ENCODE assay signal across 8 cellular contexts in the genomic region with DNA sequence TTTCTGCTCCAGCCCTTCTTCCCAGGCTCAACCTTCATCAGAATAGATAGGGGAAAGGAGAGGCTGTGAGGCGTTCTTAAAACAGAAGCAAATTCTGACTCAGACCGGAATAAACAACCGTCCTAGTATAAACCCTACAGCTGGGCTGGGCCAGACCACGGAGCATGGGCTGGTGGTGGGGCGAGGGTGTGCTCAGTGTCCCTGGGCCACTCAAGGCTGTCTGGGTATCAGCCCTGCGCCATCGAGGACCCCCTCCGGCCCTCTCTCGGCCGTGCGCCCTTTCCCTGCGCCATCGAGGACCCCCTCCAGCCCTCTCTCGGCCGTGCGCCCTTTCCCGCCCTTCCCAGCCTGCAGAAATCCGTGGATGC. TPM values are rescaled to one million over a fixed set of nuclear protein-coding genes. Genes with fewer than 3 reads are reported as not detected.
DNase-seq lines count a peak whose midpoint lies in the region; ATAC-seq and TF ChIP-seq lines count a peak whose summit lies in the region.

No MANE protein-coding gene starts in this region.

- H3K4me2 ChIP-seq in MM.1S (ENCODE audit: low read depth, low read length): no peak overlapping the region

- H3K9me3 ChIP-seq in iPS-18a (ENCODE audit: control insufficient read depth, low read depth, low read length) (no peaks in the 10 kb centered on the region), MM.1S (replicated peaks; ENCODE audit: insufficient read depth, low read length) (no peaks in the 10 kb centered on the region)

- no peaks in the 10 kb centered on the region for H3F3A ChIP-seq in MM.1S (ENCODE audit: insufficient read depth, low read length)

- peak overlapping the region; percentile 79 for H3K4me3 ChIP-seq in iPS-18a (ENCODE audit: low read length)
- H3K4me3 ChIP-seq in MM.1S (ENCODE audit: low read length): no peak overlapping the region

- H3K27ac ChIP-seq in iPS-18a (ENCODE audit: low read length) (no peak overlapping the region), MM.1S (ENCODE audit: low read length) (no peak overlapping the region)

- ATAC-seq in activated naive CD4-positive, alpha-beta T cell treated with anti-CD3 and anti-CD28 coated beads, Interleukin-2, amount 50 U/mL, for 72 hours: peak; percentile 44 to 65
- peak; percentile 88 for ATAC-seq in activated T-helper 17 cell treated with anti-CD3 and anti-CD28 coated beads, Interleukin-2, amount 50 U/mL, for 72 hours (replicated peaks)

- H3K9ac ChIP-seq in iPS-18a (ENCODE audit: low read length) (peak overlapping the region; percentile 66), MM.1S (ENCODE audit: low read length) (no peak overlapping the region)

- peak overlapping the region; percentile 70 for H3K4me3 Mint-ChIP-seq in activated T-helper 17 cell treated with anti-CD3 and anti-CD28 coated beads, Interleukin-2, amount 50 U/mL, for 72 hours

- DNase-seq in activated naive CD4-positive, alpha-beta T cell treated with anti-CD3 and anti-CD28 coated beads, Interleukin-2, amount 50 U/mL, for 72 hours (ENCODE audit: low spot score in 2 of 2): no peak
- no peak for DNase-seq in activated naive CD4-positive, alpha-beta T cell (lab: John Stamatoyannopoulos, UW)
- DNase-seq in stromal cell of bone marrow (ENCODE audit: low read depth) (peak; percentile 10), MM.1S (no peak), posterior vena cava (ENCODE audit: low spot score) (no peak), GM13976 (ENCODE audit: low spot score) (no peak)

- H3K4me1 ChIP-seq in iPS-18a (ENCODE audit: control insufficient read depth, low read depth, low read length): peaks cover 9% of the 10 kb centered on the region
- H3K4me1 ChIP-seq in MM.1S (ENCODE audit: low read length): no peaks in the 10 kb centered on the region

- in situ Hi-C loops in GM13976 (cut with MboI; ENCODE audit: low sequenced_read_pairs, unreplicated experiment): loop anchor here (5.0 kb wide), 1 partner anchor 51 kb away; no protein-coding TSS in a partner anchor

- no peak for TF ChIP-seq CTCF in MM.1S (IDR thresholded peaks at IDR 0.05; ENCODE audit: low read length)
- no peak for TF ChIP-seq CTCF in GM13976 (IDR thresholded peaks at IDR 0.05; ENCODE audit: borderline replicate concordance, control extremely low read depth, extremely low read depth, insufficient read depth, missing control alignments)

- no peak overlapping the region for H2AFZ ChIP-seq in MM.1S (ENCODE audit: low read length)

- H4K20me1 ChIP-seq in MM.1S (ENCODE audit: insufficient read depth, low read length): no peaks in the 10 kb centered on the region

- H3K79me2 ChIP-seq in MM.1S (ENCODE audit: low read length): no peaks in the 10 kb centered on the region

- H3K27me3 Mint-ChIP-seq in activated T-helper 17 cell treated with anti-CD3 and anti-CD28 coated beads, Interleukin-2, amount 50 U/mL, for 72 hours: no peaks in the 10 kb centered on the region

- H3K36me3 Mint-ChIP-seq in activated naive CD4-positive, alpha-beta T cell treated with anti-CD3 and anti-CD28 coated beads, Interleukin-2, amount 50 U/mL, for 72 hours: no peaks in the 10 kb centered on the region
- peaks cover 78% of the 10 kb centered on the region for H3K36me3 Mint-ChIP-seq in activated T-helper 17 cell treated with anti-CD3 and anti-CD28 coated beads, Interleukin-2, amount 50 U/mL, for 72 hours (ENCODE audit: low read depth)

- H3K27me3 ChIP-seq in iPS-18a (ENCODE audit: control insufficient read depth, insufficient read depth, low read length): peaks cover 22% of the 10 kb centered on the region
- H3K27me3 ChIP-seq in MM.1S (replicated peaks; ENCODE audit: insufficient read depth, low read length): no peaks in the 10 kb centered on the region

- H3K36me3 ChIP-seq in iPS-18a (ENCODE audit: control insufficient read depth, low read depth, low read length) (peaks cover 5% of the 10 kb centered on the region), MM.1S (replicated peaks; ENCODE audit: insufficient read depth, low read length) (no peaks in the 10 kb centered on the region)

- peaks cover 13% of the 10 kb centered on the region for H3K4me1 Mint-ChIP-seq in activated T-helper 17 cell treated with anti-CD3 and anti-CD28 coated beads, Interleukin-2, amount 50 U/mL, for 72 hours

- H3K27ac Mint-ChIP-seq in activated naive CD4-positive, alpha-beta T cell treated with anti-CD3 and anti-CD28 coated beads, Interleukin-2, amount 50 U/mL, for 72 hours: no peak overlapping the region
- H3K27ac Mint-ChIP-seq in activated T-helper 17 cell treated with anti-CD3 and anti-CD28 coated beads, Interleukin-2, amount 50 U/mL, for 72 hours: peak overlapping the region; percentile 4

- no peaks in the 10 kb centered on the region for H3K9me2 ChIP-seq in MM.1S (replicated peaks; ENCODE audit: insufficient read depth, low read length)

- H3K9me3 Mint-ChIP-seq in activated naive CD4-positive, alpha-beta T cell treated with anti-CD3 and anti-CD28 coated beads, Interleukin-2, amount 50 U/mL, for 72 hours: no peaks in the 10 kb centered on the region
- no peaks in the 10 kb centered on the region for H3K9me3 Mint-ChIP-seq in activated T-helper 17 cell treated with anti-CD3 and anti-CD28 coated beads, Interleukin-2, amount 50 U/mL, for 72 hours

- intact Hi-C loops in posterior vena cava (cut with DNase I): loop anchor here in 1 of 2 donors (2.0 to 5.0 kb wide), 2 partner anchors 36 to 50 kb away; partner anchors contain the start of gene CAPN2

RNA-seq across cellular contexts. Expression of gene CAPN2, which starts 36.0 kb away (rescaled TPM):
- 10 to 100 TPM in 1 of 2 donors, 1 to 10 TPM in 1; 7.0 to 36.8 TPM for total RNA-seq in activated naive CD4-positive, alpha-beta T cell treated with anti-CD3 and anti-CD28 coated beads, Interleukin-2, amount 50 U/mL, for 72 hours
- 10 to 100 TPM; 42.8 to 73.0 TPM for total RNA-seq in activated T-helper 17 cell treated with anti-CD3 and anti-CD28 coated beads, Interleukin-2, amount 50 U/mL, for 72 hours
- 100 to 1,000 TPM; 234 to 289 TPM for total RNA-seq in posterior vena cava
